Comparison of ENCODE assay signal across 13 cellular contexts in the genomic region with DNA sequence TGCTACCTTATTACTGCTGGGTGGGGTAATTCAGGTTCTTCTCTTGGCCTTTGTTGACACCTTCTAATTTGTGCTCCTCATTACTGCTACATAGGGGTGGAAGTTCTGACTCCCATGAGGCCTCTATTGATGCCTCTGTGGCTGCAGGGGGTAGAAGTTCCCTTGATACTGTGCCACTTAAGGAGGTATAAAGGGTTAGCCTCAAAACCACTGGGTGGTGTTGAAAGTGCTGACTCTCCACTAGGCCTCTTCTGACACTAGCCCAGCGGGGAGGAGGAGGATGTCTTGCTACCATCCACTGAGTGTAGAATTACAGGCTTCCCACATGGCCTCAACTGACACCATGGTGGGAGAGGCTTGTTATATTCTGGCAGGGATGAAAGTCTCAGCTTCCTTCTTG. TPM values are rescaled to one million over a fixed set of nuclear protein-coding genes. Genes with fewer than 3 reads are reported as not detected.
DNase-seq lines count a peak whose midpoint lies in the region; ATAC-seq and TF ChIP-seq lines count a peak whose summit lies in the region.
"Had no signal": no experiment of that assay in that cellular context is flagged by ENCODE, and none has a peak within 500 bp of the region (broad histone marks: within the 10 kb centered on the region; RNA-seq: fewer than 3 reads in every experiment).

No MANE protein-coding gene starts in this region.

- H2BK5ac ChIP-seq in H9 (ENCODE audit: insufficient read length, low read length) = no peak overlapping the region

- H2BK20ac ChIP-seq in H9 (ENCODE audit: low read depth, low read length, poor library complexity, severe bottlenecking) = no peak overlapping the region

- no peaks in the 10 kb centered on the region for H3K9me3 Mint-ChIP-seq in H9
- H3K9me3 Mint-ChIP-seq: activated naive CD4-positive, alpha-beta T cell treated with anti-CD3 and anti-CD28 coated beads for 36 hours had no signal

- no peak overlapping the region for H2BK15ac ChIP-seq in H9 (ENCODE audit: low read depth, low read length)

- peaks cover 28 to 33% of the 10 kb centered on the region in 2 experiments for H3K4me1 Mint-ChIP-seq in H9
- H3K4me1 Mint-ChIP-seq: nephron had no signal

- H3K56ac ChIP-seq in H9 (ENCODE audit: insufficient read length, low read depth, low read length) = no peak overlapping the region

- H2BK12ac ChIP-seq in H9 (ENCODE audit: insufficient read length, low read depth, low read length) = no peak overlapping the region

- H3K27me3 Mint-ChIP-seq in H9 (ENCODE audit: low read depth) = no peaks in the 10 kb centered on the region; the same call in 1 of the 2 replicates
- H3K27me3 Mint-ChIP-seq: B cell had no signal

- H2BK120ac ChIP-seq in H9 (ENCODE audit: low read depth, low read length, poor library complexity, severe bottlenecking) = no peak overlapping the region

- no peaks in the 10 kb centered on the region for H3K36me3 ChIP-seq in esophagus muscularis mucosa
- H3K36me3 ChIP-seq in transverse colon = no peaks in the 10 kb centered on the region

- H3K4ac ChIP-seq in H9 (ENCODE audit: low read depth, low read length) = no peak overlapping the region

- H3K27me3 ChIP-seq in esophagus muscularis mucosa (no peaks in the 10 kb centered on the region), H9 (ENCODE audit: insufficient read depth, low read length) (no peaks in the 10 kb centered on the region), transverse colon (no peaks in the 10 kb centered on the region)

- H4K20me1 ChIP-seq in H9 (ENCODE audit: control insufficient read depth, insufficient read depth, insufficient read length) = no peaks in the 10 kb centered on the region

- no peak overlapping the region for H3K4me3 Mint-ChIP-seq in H9
- H3K4me3 Mint-ChIP-seq: activated naive CD4-positive, alpha-beta T cell treated with anti-CD3 and anti-CD28 coated beads for 36 hours; B cell; nephron had no signal

- TF ChIP-seq CTCF in esophagus muscularis mucosa (IDR thresholded peaks at IDR 0.05) (no peak), H9 (conservative IDR thresholded peaks at IDR 0.05) (no peak), transverse colon (IDR thresholded peaks at IDR 0.05) (no peak)

- H3K36me3 Mint-ChIP-seq in H9 (ENCODE audit: insufficient read depth in 1 of 3, low read depth in 3 of 3) = peaks cover 0 to 4% (median 2%) of the 10 kb centered on the region in 3 experiments; a peak in 2 of 7 replicates

- no peak overlapping the region for H3K14ac ChIP-seq in H9 (ENCODE audit: insufficient read depth, low read length)

- no peak overlapping the region for H3K18ac ChIP-seq in H9 (ENCODE audit: insufficient read length, low read depth, low read length)

- TF ChIP-seq EP300 in esophagus muscularis mucosa (IDR thresholded peaks at IDR 0.05) (no peak), transverse colon (IDR thresholded peaks at IDR 0.05; ENCODE audit: low read depth) (no peak)

- H4K8ac ChIP-seq in H9 (replicated peaks; ENCODE audit: insufficient read length, low read depth, low read length) = no peak overlapping the region

- H3T11ph ChIP-seq in H9 (ENCODE audit: low read length) = no peak overlapping the region

- POLR2A ChIA-PET in HEK293T (lab: Yijun Ruan, JAX) = no interaction called here

- TF ChIP-seq POLR2A in esophagus muscularis mucosa (IDR thresholded peaks at IDR 0.05; ENCODE audit: low read depth) = no peak
- TF ChIP-seq POLR2A in transverse colon (IDR thresholded peaks at IDR 0.05) = no peak

- H3K27ac Mint-ChIP-seq in H9 = no peak overlapping the region
- H3K27ac Mint-ChIP-seq: activated naive CD4-positive, alpha-beta T cell treated with anti-CD3 and anti-CD28 coated beads for 36 hours; B cell; nephron had no signal

- no peak overlapping the region for H3K4me2 ChIP-seq in H9 (ENCODE audit: insufficient read depth, insufficient read length, low read length)

- ATAC-seq in GM21360 (IDR thresholded peaks at IDR 0.05; ENCODE audit: unreplicated experiment) = no peak

- intact Hi-C loops in esophagus muscularis mucosa (cut with DNase I) = no loop called here
- intact Hi-C loops in transverse colon (cut with DNase I; ENCODE audit: low total_unique reads) = no loop called here

- no peak overlapping the region for H2AK5ac ChIP-seq in H9 (ENCODE audit: insufficient read length, low read length)

- CTCF ChIA-PET in HEK293T (lab: Yijun Ruan, JAX) = no interaction called here

- H3K4me1 ChIP-seq in esophagus muscularis mucosa = no peaks in the 10 kb centered on the region
- peaks cover 3% of the 10 kb centered on the region; the same call in 1 of the 2 replicates for H3K4me1 ChIP-seq in H9 (ENCODE audit: insufficient read depth, low read length)
- peaks cover 0 to 7% (median 0%) of the 10 kb centered on the region in 4 donors for H3K4me1 ChIP-seq in transverse colon

- no peaks in the 10 kb centered on the region for H3K79me1 ChIP-seq in H9 (ENCODE audit: insufficient read depth, low read depth, low read length, poor library complexity, severe bottlenecking)

- H3K27ac ChIP-seq in esophagus muscularis mucosa (replicated peaks in 1 of 4) = no peak overlapping the region
- H3K27ac ChIP-seq in H9 (ENCODE audit: insufficient read length, low read depth, low read length) = no peak overlapping the region
- H3K27ac ChIP-seq in transverse colon = no peak overlapping the region

- no peak overlapping the region for H3K9ac ChIP-seq in H9 (ENCODE audit: extremely low read depth, insufficient read length, low read length)

- no peak overlapping the region for H2AFZ ChIP-seq in H9 (ENCODE audit: low read length)

- no peak overlapping the region for H3K23ac ChIP-seq in H9 (ENCODE audit: insufficient read length, low read depth, low read length)

- no peak overlapping the region for H4K91ac ChIP-seq in H9 (ENCODE audit: insufficient read length, low read depth, low read length)

- in situ Hi-C loops in transverse colon (cut with MboI; ENCODE audit: low pct_ligation_motif_present in 1 of 4, low pct_unique_long_range_greater_than_20kb in 1 of 4, low sequenced_read_pairs in 3 of 4) = no loop called here

- H3K23me2 ChIP-seq in H9 (ENCODE audit: insufficient read length, low read depth, low read length, poor library complexity, severe bottlenecking) = no peaks in the 10 kb centered on the region

- H3K9me3 ChIP-seq in esophagus muscularis mucosa (no peaks in the 10 kb centered on the region), H9 (ENCODE audit: control insufficient read depth, low read depth, low read length) (no peaks in the 10 kb centered on the region), transverse colon (no peaks in the 10 kb centered on the region)

- no peak overlapping the region for H3K4me3 ChIP-seq in esophagus muscularis mucosa
- H3K4me3 ChIP-seq in transverse colon = no peak overlapping the region

- WGBS in esophagus muscularis mucosa = 71% methylated on average over 1 of the region's 1 CpG
- no CpG with 5 or more reads among the region's 1 CpG for WGBS in H9 (ENCODE audit: extremely low coverage, insufficient read length, low lambda C conversion rate)
- WGBS in transverse colon (ENCODE audit: low coverage in 1 of 2), 2 donors = 78% methylated on average over 1 of the region's 1 CpG; no CpG with 5 or more reads in 1 of the 2 donors

- DNase-seq in AML-193 (lab: John Stamatoyannopoulos, UW) = peak; percentile 27 to 56
- DNase-seq in HEK293T (ENCODE audit: extremely low spot score) = no peak
- peak; percentile 40 for DNase-seq in OCI-M1 (lab: John Stamatoyannopoulos, UW)
- DNase-seq in esophagus muscularis mucosa (ENCODE audit: extremely low spot score) = peak; percentile 57
- DNase-seq in H9 = no peak
- DNase-seq in transverse colon = no peak
- DNase-seq in NCI-H2196 (lab: John Stamatoyannopoulos, UW; ENCODE audit: unreplicated experiment) = no peak
- DNase-seq: activated CD4-positive, CD25-positive, alpha-beta regulatory T cell; activated naive CD4-positive, alpha-beta T cell treated with anti-CD3 and anti-CD28 coated beads for 36 hours; NCI-H1092 treated with DMSO at 0.1 percent for 48 hours had no signal

- no peak overlapping the region for H4K5ac ChIP-seq in H9 (ENCODE audit: insufficient read length, low read depth, low read length)

- H3K79me2 ChIP-seq in H9 (ENCODE audit: insufficient read depth, low read length) = no peaks in the 10 kb centered on the region

TF ChIP-seq in HEK293T, 16 proteins besides CTCF, POLR2A, EP300 and RAD21:
- TF ChIP-seq L3MBTL2 (conservative IDR thresholded peaks at IDR 0.05) = 0 out of 2 replicates have a peak, but pooled peaks have one; percentile 8
- no peak for TF ChIP-seq LEF1 (IDR thresholded peaks at IDR 0.05; ENCODE audit: borderline replicate concordance)
- TF ChIP-seq TARDBP (IDR thresholded peaks at IDR 0.05) = no peak

RNA-seq across cellular contexts. Expression of a gene that starts 36.7 kb away (rescaled TPM):
- total RNA-seq in esophagus muscularis mucosa (10 to 100 TPM in 1 of 4 donors, 1 to 10 TPM in 3; 5.8 to 11.2 (median 8.3) TPM), H9 (2021) (13.0 and 13.2 TPM in 2 replicates), transverse colon (10 to 100 TPM; 15.7 to 22.4 (median 20.5) TPM)

Comparison
In these comparisons a context has a peak if more than half of its experiments do, and no peak if none do; other contexts are left out.
1. DNase-seq: peak in AML-193 (2 of 2), OCI-M1 (single experiment) and esophagus muscularis mucosa (single experiment); none in HEK293T (single experiment), H9 (single experiment), transverse colon (single experiment) and NCI-H2196 (single experiment).